15 cellular contexts compared by ENCODE assay signal in genomic region chr18:35039633-35040032, GRCh38. TPM values are rescaled to one million over a fixed set of nuclear protein-coding genes. Genes with fewer than 3 reads are reported as not detected.
DNase-seq lines count a peak whose midpoint lies in the region; ATAC-seq, FAIRE-seq and TF ChIP-seq lines count a peak whose summit lies in the region.
"Had no signal": no experiment of that assay in that cellular context is flagged by ENCODE, and none has a peak within 500 bp of the region (broad histone marks: within the 10 kb centered on the region; RNA-seq: fewer than 3 reads in every experiment).

No MANE protein-coding gene starts in this region.

- no peak for ATAC-seq in T-cell (replicated peaks in 1 of 4)

- CTCF ChIA-PET in T-cell (lab: Charles Lee), result interaction anchor here (0.9 to 7.5 kb wide), 7 partner anchors 11 to 190 kb away, joined by 3 to 152 read pairs (median 7); no protein-coding TSS in a partner anchor

- peaks cover 45 to 64% (median 49%) of the 10 kb centered on the region in 3 donors for H3K4me1 Mint-ChIP-seq in T-cell

- no peak for TF ChIP-seq CTCF in epithelial cell of esophagus (IDR thresholded peaks at IDR 0.05; ENCODE audit: insufficient read depth, low read depth, low read length, missing control alignments)
- TF ChIP-seq CTCF in kidney (IDR thresholded peaks at IDR 0.05; ENCODE audit: borderline replicate concordance, extremely low read depth, insufficient read depth), result no peak

- peak overlapping the region; percentile 56 to 58 for H3K27ac Mint-ChIP-seq in T-cell

- H3K4me1 ChIP-seq in small intestine (ENCODE audit: control insufficient read depth in 2 of 2, insufficient read depth in 1 of 2, low read depth in 1 of 2, low read length in 1 of 2), result peaks cover 0 to 3% of the 10 kb centered on the region in 2 donors
- H3K4me1 ChIP-seq in kidney (ENCODE audit: control insufficient read depth in 1 of 2, insufficient read depth in 1 of 2, low read depth in 1 of 2, low read length in 2 of 2), result peaks cover 2 to 3% of the 10 kb centered on the region in 2 donors

- H3K9me3 Mint-ChIP-seq in T-cell, result no peaks in the 10 kb centered on the region

- no peaks in the 10 kb centered on the region for H3K27me3 ChIP-seq in small intestine (ENCODE audit: control insufficient read depth in 2 of 2, insufficient read depth in 2 of 2, low read length in 2 of 2)

- POLR2A ChIA-PET in T-cell (lab: Charles Lee), result interaction anchor here in 1 of 2 donors (0.6 to 4.9 kb wide), 2 partner anchors 11 to 67 kb away, joined by 3 to 161 read pairs; no protein-coding TSS in a partner anchor

- FAIRE-seq in small intestine (lab: Jason Lieb, UNC) (no peak), kidney (lab: Jason Lieb, UNC) (no peak)

- peak; percentile 56 for DNase-seq in EL
- no peak for DNase-seq in T-cell
- DNase-seq in epithelial cell of esophagus (ENCODE audit: low read depth), result peak; percentile 24
- peak; percentile 42 for DNase-seq in small intestine
- no peak for DNase-seq in activated naive CD4-positive, alpha-beta T cell treated with anti-CD3 and anti-CD28 coated beads, Interleukin-2, amount 50 U/mL, for 16 hours
- no peak for DNase-seq in DMS 273 treated with DMSO at 0.1 percent for 48 hours (lab: John Stamatoyannopoulos, UW)
- DNase-seq in T-helper 9 cell, result no peak
- DNase-seq in kidney, result no peak
- DNase-seq: activated CD8-positive, alpha-beta memory T cell treated with anti-CD3 and anti-CD28 coated beads, Interleukin-2, amount 50 U/mL, for 4 hours; hypothalamus; mesenchymal stem cell; NCI-H1092; posterior cingulate gyrus; stimulated activated CD4-positive, alpha-beta T cell treated with anti-CD3 and anti-CD28 coated beads, Interleukin-4, amount 100 ng/mL, for 24 hours had no signal

- H3K9me3 ChIP-seq in small intestine (ENCODE audit: control insufficient read depth, low read depth) (no peaks in the 10 kb centered on the region), kidney (ENCODE audit: control insufficient read depth in 1 of 2, low read length in 2 of 2) (no peaks in the 10 kb centered on the region)

- H3K36me3 Mint-ChIP-seq in T-cell, result no peaks in the 10 kb centered on the region

- H3K9ac ChIP-seq in kidney (ENCODE audit: low read length in 2 of 2), result no peak overlapping the region

- no peaks in the 10 kb centered on the region for H3K27me3 Mint-ChIP-seq in T-cell

- H3K4me3 Mint-ChIP-seq in T-cell, result no peak overlapping the region

- H3K4me3 ChIP-seq in epithelial cell of esophagus (ENCODE audit: low read length), result no peak overlapping the region
- no peak overlapping the region for H3K4me3 ChIP-seq in small intestine (ENCODE audit: low read depth in 1 of 2, low read length in 2 of 2)
- no peak overlapping the region for H3K4me3 ChIP-seq in kidney (ENCODE audit: low read length in 2 of 2)

- no peak overlapping the region for H3K27ac ChIP-seq in small intestine (ENCODE audit: low read depth in 1 of 2, low read length in 1 of 2)
- no peak overlapping the region for H3K27ac ChIP-seq in kidney (ENCODE audit: low read depth in 2 of 2, low read length in 2 of 2)
- H3K27ac ChIP-seq: epithelial cell of prostate had no signal

- intact Hi-C loops in kidney (cut with DNase I), result no loop called here

- H3K36me3 ChIP-seq in small intestine (ENCODE audit: control insufficient read depth in 2 of 2, insufficient read depth in 2 of 2, low read length in 2 of 2) (no peaks in the 10 kb centered on the region), kidney (ENCODE audit: control insufficient read depth in 1 of 2, insufficient read depth in 2 of 2, low read length in 2 of 2) (no peaks in the 10 kb centered on the region)

- WGBS in small intestine, 3 donors, result 18 to 62% (median 32%) methylated on average over 3 of the region's 3 CpGs

RNA-seq across cellular contexts. Expression of gene MAPRE2, which starts 1.6 kb away (rescaled TPM):
- total RNA-seq in T-cell (10 to 100 TPM; 45.6 to 96.7 (median 53.9) TPM), kidney (30.2 TPM)
- polyA plus RNA-seq in small intestine (10 to 100 TPM in 1 of 3 donors, 1 to 10 TPM in 2; 6.2 to 14.9 (median 7.6) TPM), kidney (ENCODE audit: insufficient read depth, low read depth, low replicate concordance) (15.2 TPM)

Comparison
In these comparisons a context has a peak if more than half of its experiments do, and no peak if none do; other contexts are left out.
1. DNase-seq: peak in EL (single experiment), epithelial cell of esophagus (single experiment) and small intestine (single experiment); none in T-cell (0 of 34), activated naive CD4-positive, alpha-beta T cell treated with anti-CD3 and anti-CD28 coated beads, Interleukin-2, amount 50 U/mL, for 16 hours (single experiment), DMS 273 treated with DMSO at 0.1 percent for 48 hours (single experiment), T-helper 9 cell (single experiment) and kidney (single experiment).